27 cellular contexts compared by ENCODE assay signal in the genomic region with DNA sequence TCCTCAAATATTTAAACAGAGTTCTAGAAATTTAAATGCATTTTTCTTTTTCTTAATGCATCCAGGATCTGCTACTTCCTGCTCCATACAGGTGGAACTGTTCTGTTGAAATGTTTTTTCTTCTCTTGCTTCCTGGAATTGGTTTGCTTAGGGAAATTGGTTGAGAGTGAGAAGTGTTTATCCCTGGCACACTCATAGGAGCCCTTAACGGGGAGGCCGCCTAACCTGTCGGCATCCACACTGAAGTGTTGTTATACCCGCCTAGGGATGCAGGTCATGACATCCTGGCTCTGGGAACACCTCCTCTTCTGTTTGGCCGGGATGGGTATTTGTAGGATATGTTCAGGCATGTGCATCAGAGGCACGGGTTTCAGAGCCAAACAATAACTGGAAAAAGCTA.
A peak's percentile ranks its signal among the peaks of the same experiment; 100 is the strongest.
DNase-seq lines count a peak whose midpoint lies in the region; ATAC-seq and TF ChIP-seq lines count a peak whose summit lies in the region.
"Had no signal": no experiment of that assay in that cellular context is flagged by ENCODE, and none has a peak within 500 bp of the region (broad histone marks: within the 10 kb centered on the region; RNA-seq: fewer than 3 reads in every experiment).

No MANE protein-coding gene starts in this region.

- H3K4me1 ChIP-seq in esophagus muscularis mucosa (peaks cover 0 to 6% (median 4%) of the 10 kb centered on the region in 4 donors), stomach (peaks cover 0 to 35% (median 14%) of the 10 kb centered on the region in 4 donors), uterus (no peaks in the 10 kb centered on the region)
- no peaks in the 10 kb centered on the region for H3K4me1 ChIP-seq in naive thymus-derived CD4-positive, alpha-beta T cell (ENCODE audit: control insufficient read depth in 2 of 2, insufficient read depth in 2 of 2, low read length in 2 of 2)
- H3K4me1 ChIP-seq: Caco-2, vagina had no signal

- ATAC-seq in naive thymus-derived CD4-positive, alpha-beta T cell = no peak
- ATAC-seq: esophagus mucosa, natural killer cell, sciatic nerve, T-helper 17 cell had no signal

- H3K36me3 Mint-ChIP-seq in naive thymus-derived CD4-positive, alpha-beta T cell = no peaks in the 10 kb centered on the region
- H3K36me3 Mint-ChIP-seq: natural killer cell had no signal

- no peak overlapping the region for H3K4me3 Mint-ChIP-seq in naive thymus-derived CD4-positive, alpha-beta T cell
- H3K4me3 Mint-ChIP-seq: natural killer cell, T-helper 17 cell had no signal

- H3K4me1 Mint-ChIP-seq in naive thymus-derived CD4-positive, alpha-beta T cell = peaks cover 0 to 4% (median 0%) of the 10 kb centered on the region in 7 donors
- H3K4me1 Mint-ChIP-seq: natural killer cell had no signal

- intact Hi-C loops in esophagus muscularis mucosa (cut with DNase I) = no loop called here
- intact Hi-C loops in stomach (cut with DNase I; ENCODE audit: low total_unique reads) = no loop called here
- intact Hi-C loops in uterus (cut with DNase I; ENCODE audit: low total_unique reads) = no loop called here
- intact Hi-C loops in naive thymus-derived CD4-positive, alpha-beta T cell (cut with micrococcal nuclease) = no loop called here

- TF ChIP-seq CTCF in esophagus muscularis mucosa (IDR thresholded peaks at IDR 0.05) (no peak), stomach (IDR thresholded peaks at IDR 0.05) (no peak), uterus (IDR thresholded peaks at IDR 0.05) (no peak)

- H3K36me3 ChIP-seq in esophagus muscularis mucosa (no peaks in the 10 kb centered on the region), stomach (no peaks in the 10 kb centered on the region), uterus (no peaks in the 10 kb centered on the region)
- H3K36me3 ChIP-seq in naive thymus-derived CD4-positive, alpha-beta T cell (ENCODE audit: control insufficient read depth in 2 of 3, insufficient read depth in 3 of 3, low read length in 3 of 3) = no peaks in the 10 kb centered on the region
- H3K36me3 ChIP-seq: brain microvascular endothelial cell, Peyer's patch, vagina had no signal

- H3K27me3 ChIP-seq in esophagus muscularis mucosa (no peaks in the 10 kb centered on the region), stomach (no peaks in the 10 kb centered on the region), uterus (no peaks in the 10 kb centered on the region)
- no peaks in the 10 kb centered on the region for H3K27me3 ChIP-seq in naive thymus-derived CD4-positive, alpha-beta T cell (ENCODE audit: control insufficient read depth in 2 of 2, insufficient read depth in 2 of 2, low read length in 2 of 2)
- H3K27me3 ChIP-seq: brain microvascular endothelial cell, Peyer's patch, vagina had no signal

- peaks cover 0 to 19% (median 5%) of the 10 kb centered on the region in 5 donors for H3K27me3 Mint-ChIP-seq in naive thymus-derived CD4-positive, alpha-beta T cell

- CTCF ChIA-PET in naive thymus-derived CD4-positive, alpha-beta T cell (lab: Charles Lee) = no interaction called here

- no peak overlapping the region for H3K27ac Mint-ChIP-seq in naive thymus-derived CD4-positive, alpha-beta T cell
- H3K27ac Mint-ChIP-seq: natural killer cell had no signal

- TF ChIP-seq EP300 in esophagus muscularis mucosa (IDR thresholded peaks at IDR 0.05) (no peak), stomach (IDR thresholded peaks at IDR 0.05) (no peak)

- peaks cover 0 to 1% (median 0%) of the 10 kb centered on the region in 11 donors for H3K9me3 Mint-ChIP-seq in naive thymus-derived CD4-positive, alpha-beta T cell
- H3K9me3 Mint-ChIP-seq: natural killer cell had no signal

- POLR2A ChIA-PET in naive thymus-derived CD4-positive, alpha-beta T cell (lab: Charles Lee) = no interaction called here

- no peaks in the 10 kb centered on the region for H3K9me3 ChIP-seq in esophagus muscularis mucosa
- no peaks in the 10 kb centered on the region for H3K9me3 ChIP-seq in stomach
- no peaks in the 10 kb centered on the region for H3K9me3 ChIP-seq in uterus
- no peaks in the 10 kb centered on the region for H3K9me3 ChIP-seq in naive thymus-derived CD4-positive, alpha-beta T cell (ENCODE audit: control insufficient read depth in 2 of 3, low read length in 3 of 3)
- H3K9me3 ChIP-seq: Caco-2, Peyer's patch, vagina had no signal

- no peak overlapping the region for H3K27ac ChIP-seq in esophagus muscularis mucosa (replicated peaks in 1 of 4)
- H3K27ac ChIP-seq in stomach = peak overlapping the region; percentile 16 to 82 (median 65)
- no peak overlapping the region for H3K27ac ChIP-seq in uterus
- H3K27ac ChIP-seq in naive thymus-derived CD4-positive, alpha-beta T cell (ENCODE audit: low read depth, low read length) = no peak overlapping the region
- H3K27ac ChIP-seq: brain microvascular endothelial cell, parathyroid adenoma, Peyer's patch, vagina had no signal

- WGBS in esophagus muscularis mucosa = 93% methylated on average over 6 of the region's 6 CpGs
- 24 to 70% (median 42%) methylated on average over 6 of the region's 6 CpGs for WGBS in stomach, 5 donors

- TF ChIP-seq POLR2A in esophagus muscularis mucosa (IDR thresholded peaks at IDR 0.05; ENCODE audit: low read depth) (no peak), stomach (IDR thresholded peaks at IDR 0.05) (no peak), uterus (IDR thresholded peaks at IDR 0.05) (no peak)

- DNase-seq in activated CD8-positive, alpha-beta memory T cell treated with anti-CD3 and anti-CD28 coated beads for 24 hours = peak; percentile 24
- no peak for DNase-seq in activated CD8-positive, alpha-beta memory T cell treated with anti-CD3 and anti-CD28 coated beads, Interleukin-2, amount 50 U/mL, for 4 hours
- DNase-seq in NCI-H2029 treated with DMSO at 0.1 percent for 48 hours (lab: John Stamatoyannopoulos, UW) (peak; percentile 90), esophagus muscularis mucosa (ENCODE audit: extremely low spot score) (peak; percentile 39), stomach (peak; percentile 64), medulla oblongata (ENCODE audit: extremely low spot score) (no peak), uterus (no peak)
- DNase-seq in naive thymus-derived CD4-positive, alpha-beta T cell = no peak
- DNase-seq: activated CD4-positive, alpha-beta T cell treated with anti-CD3 and anti-CD28 coated beads, Interleukin-2, amount 50 U/mL, for 1 hour; activated effector memory CD4-positive, alpha-beta T cell treated with anti-CD3 and anti-CD28 coated beads, Interleukin-2, amount 50 U/mL, for 16 hours; brain microvascular endothelial cell; Caco-2; effector memory CD4-positive, alpha-beta T cell; GOT3; hypothalamus; Kasumi-1; natural killer cell; NCI-H1048; NCI-H2081 treated with DMSO at 0.1 percent for 48 hours; NK-92 treated with Interleukin-12 subunit alpha and Interleukin-12 subunit beta, amount 100 ng/mL, for 24 hours; stimulated activated CD8-positive, alpha-beta memory T cell treated with anti-CD3 and anti-CD28 coated beads, Interleukin-4, amount 100 ng/mL, for 48 hours; T-helper 17 cell had no signal

- H3K4me3 ChIP-seq in esophagus muscularis mucosa (no peak overlapping the region), stomach (no peak overlapping the region), uterus (no peak overlapping the region)
- no peak overlapping the region for H3K4me3 ChIP-seq in naive thymus-derived CD4-positive, alpha-beta T cell (ENCODE audit: low read length)
- H3K4me3 ChIP-seq: Peyer's patch, vagina had no signal

Comparison
In these comparisons a context has a peak if more than half of its experiments do, and no peak if none do; other contexts are left out.
1. DNase-seq: peak in activated CD8-positive, alpha-beta memory T cell treated with anti-CD3 and anti-CD28 coated beads for 24 hours (single experiment), NCI-H2029 treated with DMSO at 0.1 percent for 48 hours (single experiment), esophagus muscularis mucosa (single experiment) and stomach (single experiment); none in activated CD8-positive, alpha-beta memory T cell treated with anti-CD3 and anti-CD28 coated beads, Interleukin-2, amount 50 U/mL, for 4 hours (single experiment), medulla oblongata (single experiment), uterus (0 of 2) and naive thymus-derived CD4-positive, alpha-beta T cell (0 of 9).
2. H3K27ac ChIP-seq: peak in stomach (5 of 5); none in esophagus muscularis mucosa (0 of 4), uterus (0 of 2) and naive thymus-derived CD4-positive, alpha-beta T cell (single experiment).